Comparison of ENCODE assay signal across 20 cellular contexts in the genomic region with DNA sequence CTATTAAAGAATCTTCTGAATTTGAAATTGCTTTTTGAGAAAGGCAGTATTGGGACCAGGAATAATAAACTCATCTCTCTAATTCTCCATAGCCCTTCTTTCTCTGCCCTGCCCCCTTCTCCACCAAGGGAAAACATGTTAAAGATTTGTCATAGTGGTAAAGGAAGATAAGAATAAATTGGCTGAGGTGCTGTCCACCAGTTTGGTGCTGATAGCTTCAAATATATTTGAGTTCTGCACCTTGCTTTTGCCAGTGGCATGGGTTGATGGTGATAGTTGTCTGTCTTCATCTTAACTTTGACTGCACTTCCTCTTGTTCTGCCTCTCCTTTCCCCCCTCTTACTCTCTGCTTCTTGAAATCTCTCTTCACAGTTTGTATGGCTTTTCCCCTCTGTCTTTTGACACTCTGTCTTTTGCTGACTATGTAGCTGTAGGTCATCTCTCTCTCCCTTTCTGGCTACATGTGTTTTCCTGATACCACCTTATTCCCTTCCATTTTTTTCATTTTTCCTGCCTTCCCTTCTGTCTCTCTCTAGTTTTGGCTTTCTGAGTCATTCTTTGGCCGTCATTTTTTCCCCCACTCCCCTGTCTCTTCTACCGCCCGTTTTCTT. TPM values are rescaled to one million over a fixed set of nuclear protein-coding genes. Genes with fewer than 3 reads are reported as not detected.
A peak's percentile ranks its signal among the peaks of the same experiment; 100 is the strongest.
DNase-seq lines count a peak whose midpoint lies in the region; FAIRE-seq and TF ChIP-seq lines count a peak whose summit lies in the region.
"Had no signal": no experiment of that assay in that cellular context is flagged by ENCODE, and none has a peak within 500 bp of the region (broad histone marks: within the 10 kb centered on the region; RNA-seq: fewer than 3 reads in every experiment).

No MANE protein-coding gene starts in this region.

- H3K9me3 ChIP-seq in astrocyte (ENCODE audit: insufficient read depth, low read depth, low read length): no peaks in the 10 kb centered on the region
- H3K9me3 ChIP-seq: tibial nerve had no signal

- TF ChIP-seq EP300 in Ishikawa (IDR thresholded peaks at IDR 0.05; ENCODE audit: borderline replicate concordance): no peak

- no peak overlapping the region for H3K4me3 ChIP-seq in astrocyte (ENCODE audit: insufficient read depth, low read depth, low read length)
- H3K4me3 ChIP-seq: tibial nerve had no signal

- H2AFZ ChIP-seq in astrocyte (ENCODE audit: low read depth, low read length): no peak overlapping the region

- no peak overlapping the region for H3K27ac ChIP-seq in astrocyte (ENCODE audit: low read depth, low read length)
- H3K27ac ChIP-seq: tibial nerve had no signal

- H3K27me3 ChIP-seq in astrocyte (ENCODE audit: insufficient read depth, low read length): no peaks in the 10 kb centered on the region
- H3K27me3 ChIP-seq: tibial nerve had no signal

- no peak overlapping the region for H3K9ac ChIP-seq in astrocyte (ENCODE audit: low read length)

- peaks cover 41% of the 10 kb centered on the region for H4K20me1 ChIP-seq in astrocyte (ENCODE audit: insufficient read depth, low read length)

- H3K27ac Mint-ChIP-seq in astrocyte (ENCODE audit: unreplicated experiment): no peak overlapping the region
- H3K27ac Mint-ChIP-seq: mesothelial cell of epicardium; stimulated activated naive B cell treated with anti-CD40 and anti-IgM and Interleukin-4, amounts not matched to agents 10 μg/mL and 1 μg/mL and 100 μg/mL, for 72 hours had no signal

- H3K36me3 ChIP-seq in astrocyte (ENCODE audit: insufficient read depth, low read length): no peaks in the 10 kb centered on the region

- H3K79me2 ChIP-seq in astrocyte (ENCODE audit: insufficient read depth, low read length): peaks cover under 1% of the 10 kb centered on the region

- FAIRE-seq in astrocyte (lab: Jason Lieb, UNC): no peak
- FAIRE-seq: bronchial epithelial cell, TTC549 had no signal

- no peak overlapping the region for H3K4me2 ChIP-seq in astrocyte (ENCODE audit: low read length)

- no peaks in the 10 kb centered on the region for H3K9me3 Mint-ChIP-seq in astrocyte (ENCODE audit: unreplicated experiment)

- DNase-seq in EH (ENCODE audit: low read depth): peak; percentile 20
- DNase-seq in astrocyte (ENCODE audit: low read depth): peak; percentile 7
- peak; percentile 10 for DNase-seq in kidney glomerular epithelial cell (lab: John Stamatoyannopoulos, UW)
- no peak for DNase-seq in activated T-cell treated with anti-CD3 and anti-CD28 coated beads, Interleukin-2, amount 50 U/mL, for 48 hours
- DNase-seq in retina: no peak
- no peak for DNase-seq in activated CD4-positive, alpha-beta T cell treated with anti-CD3 and anti-CD28 coated beads, Interleukin-2, amount 50 U/mL, for 48 hours
- DNase-seq: activated CD4-positive, alpha-beta T cell treated with anti-CD3 and anti-CD28 coated beads, Interleukin-2, amount 50 U/mL, for 1 hour; activated naive CD4-positive, alpha-beta T cell treated with anti-CD3 and anti-CD28 coated beads, Interleukin-2, amount 50 U/mL, for 16 hours; activated T-cell treated with anti-CD3 and anti-CD28 coated beads for 4 hours; effector CD8-positive, alpha-beta T cell; H7; islet precursor cell; NCI-H2107; NCI-H748 treated with DMSO at 0.1 percent for 48 hours; stimulated activated naive B cell treated with anti-CD40 and anti-IgM and Interleukin-4, amounts not matched to agents 10 μg/mL and 1 μg/mL and 100 μg/mL, for 72 hours had no signal

- no peaks in the 10 kb centered on the region for H3K27me3 Mint-ChIP-seq in astrocyte (ENCODE audit: low read depth, unreplicated experiment)
- H3K27me3 Mint-ChIP-seq: stimulated activated naive B cell treated with anti-CD40 and anti-IgM and Interleukin-4, amounts not matched to agents 10 μg/mL and 1 μg/mL and 100 μg/mL, for 72 hours had no signal

- peaks cover 7% of the 10 kb centered on the region for H3K4me1 Mint-ChIP-seq in astrocyte (ENCODE audit: low read depth, unreplicated experiment)

- no peak for TF ChIP-seq CTCF in astrocyte (IDR thresholded peaks at IDR 0.05; ENCODE audit: insufficient read depth, low read depth, low read length)

- no peaks in the 10 kb centered on the region for H3K36me3 Mint-ChIP-seq in astrocyte (ENCODE audit: low read depth, unreplicated experiment)

- no peak overlapping the region for H3K4me3 Mint-ChIP-seq in astrocyte (ENCODE audit: unreplicated experiment)
- H3K4me3 Mint-ChIP-seq: mesothelial cell of epicardium; stimulated activated naive B cell treated with anti-CD40 and anti-IgM and Interleukin-4, amounts not matched to agents 10 μg/mL and 1 μg/mL and 100 μg/mL, for 72 hours had no signal

- no peak for TF ChIP-seq RAD21 in Ishikawa (IDR thresholded peaks at IDR 0.05; ENCODE audit: low read depth)

- no peaks in the 10 kb centered on the region for H3K4me1 ChIP-seq in astrocyte (ENCODE audit: insufficient read depth, low read length)

TF ChIP-seq in Ishikawa, 13 proteins besides CTCF, POLR2A, EP300 and RAD21:
- TF ChIP-seq, protein P1, sequence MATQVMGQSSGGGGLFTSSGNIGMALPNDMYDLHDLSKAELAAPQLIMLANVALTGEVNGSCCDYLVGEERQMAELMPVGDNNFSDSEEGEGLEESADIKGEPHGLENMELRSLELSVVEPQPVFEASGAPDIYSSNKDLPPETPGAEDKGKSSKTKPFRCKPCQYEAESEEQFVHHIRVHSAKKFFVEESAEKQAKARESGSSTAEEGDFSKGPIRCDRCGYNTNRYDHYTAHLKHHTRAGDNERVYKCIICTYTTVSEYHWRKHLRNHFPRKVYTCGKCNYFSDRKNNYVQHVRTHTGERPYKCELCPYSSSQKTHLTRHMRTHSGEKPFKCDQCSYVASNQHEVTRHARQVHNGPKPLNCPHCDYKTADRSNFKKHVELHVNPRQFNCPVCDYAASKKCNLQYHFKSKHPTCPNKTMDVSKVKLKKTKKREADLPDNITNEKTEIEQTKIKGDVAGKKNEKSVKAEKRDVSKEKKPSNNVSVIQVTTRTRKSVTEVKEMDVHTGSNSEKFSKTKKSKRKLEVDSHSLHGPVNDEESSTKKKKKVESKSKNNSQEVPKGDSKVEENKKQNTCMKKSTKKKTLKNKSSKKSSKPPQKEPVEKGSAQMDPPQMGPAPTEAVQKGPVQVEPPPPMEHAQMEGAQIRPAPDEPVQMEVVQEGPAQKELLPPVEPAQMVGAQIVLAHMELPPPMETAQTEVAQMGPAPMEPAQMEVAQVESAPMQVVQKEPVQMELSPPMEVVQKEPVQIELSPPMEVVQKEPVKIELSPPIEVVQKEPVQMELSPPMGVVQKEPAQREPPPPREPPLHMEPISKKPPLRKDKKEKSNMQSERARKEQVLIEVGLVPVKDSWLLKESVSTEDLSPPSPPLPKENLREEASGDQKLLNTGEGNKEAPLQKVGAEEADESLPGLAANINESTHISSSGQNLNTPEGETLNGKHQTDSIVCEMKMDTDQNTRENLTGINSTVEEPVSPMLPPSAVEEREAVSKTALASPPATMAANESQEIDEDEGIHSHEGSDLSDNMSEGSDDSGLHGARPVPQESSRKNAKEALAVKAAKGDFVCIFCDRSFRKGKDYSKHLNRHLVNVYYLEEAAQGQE (IDR thresholded peaks at IDR 0.05; ENCODE audit: low read depth): peak; percentile 86
- TF ChIP-seq YY1 (IDR thresholded peaks at IDR 0.05; ENCODE audit: low read depth) (no peak), NFIC (IDR thresholded peaks at IDR 0.05) (no peak), FOXM1 (IDR thresholded peaks at IDR 0.05; ENCODE audit: borderline replicate concordance, low read depth) (no peak), TAF1 (IDR thresholded peaks at IDR 0.05; ENCODE audit: low read depth) (no peak), CREB1 (IDR thresholded peaks at IDR 0.05; ENCODE audit: low read depth) (no peak)

RNA-seq across cellular contexts. Expression of a gene that starts 56.6 kb away (rescaled TPM):
- 82.2 and 92.4 TPM in 2 replicates for total RNA-seq in astrocyte

Comparison
In these comparisons a context has a peak if more than half of its experiments do, and no peak if none do; other contexts are left out.
1. DNase-seq: peak in EH (single experiment), astrocyte (single experiment) and kidney glomerular epithelial cell (single experiment); none in activated T-cell treated with anti-CD3 and anti-CD28 coated beads, Interleukin-2, amount 50 U/mL, for 48 hours (0 of 2), retina (single experiment) and activated CD4-positive, alpha-beta T cell treated with anti-CD3 and anti-CD28 coated beads, Interleukin-2, amount 50 U/mL, for 48 hours (0 of 2).